Comparison of ENCODE assay signal across 8 cellular contexts in genomic region chr1:9996624-9997582, GRCh38. TPM values are rescaled to one million over a fixed set of nuclear protein-coding genes. Genes with fewer than 3 reads are reported as not detected.
DNase-seq lines count a peak whose midpoint lies in the region; ATAC-seq and TF ChIP-seq lines count a peak whose summit lies in the region.

TSS of gene RBP7 (plus strand) at chr1:9997228. CDS start at chr1:9997259, 31 bp downstream.

- no peaks in the 10 kb centered on the region for H3K9me3 ChIP-seq in cardiac muscle cell (ENCODE audit: low read depth)

- H3K4me3 ChIP-seq in AG09309 (ENCODE audit: control insufficient read depth, low read depth, low read length), result peak within 1 kb of the TSS; percentile 21
- peak within 1 kb of the TSS; percentile 33 for H3K4me3 ChIP-seq in HL-60 (replicated peaks; ENCODE audit: insufficient read depth, low read length)
- peak within 1 kb of the TSS; percentile 28 for H3K4me3 ChIP-seq in cardiac muscle cell

- H3K9me3 Mint-ChIP-seq in progenitor cell of endocrine pancreas (ENCODE audit: low read depth), result no peaks in the 10 kb centered on the region

- no peak for ATAC-seq in GM21423 (IDR thresholded peaks at IDR 0.05; ENCODE audit: unreplicated experiment)
- ATAC-seq in GM18858 (IDR thresholded peaks at IDR 0.05; ENCODE audit: unreplicated experiment), result no peak

- H3K4me1 Mint-ChIP-seq in progenitor cell of endocrine pancreas (ENCODE audit: low read depth), result peaks cover 4% of the 10 kb centered on the region

- H3K36me3 Mint-ChIP-seq in progenitor cell of endocrine pancreas (ENCODE audit: insufficient read depth), result no peaks in the 10 kb centered on the region

- H3K27ac Mint-ChIP-seq in progenitor cell of endocrine pancreas, result peak within 1 kb of the TSS; percentile 69

- H3K27me3 Mint-ChIP-seq in progenitor cell of endocrine pancreas, result peaks cover 38% of the 10 kb centered on the region

- DNase-seq in AG09309 (ENCODE audit: low read depth) (no peak), HL-60 (ENCODE audit: low read depth in 1 of 2, low spot score in 1 of 2) (peak in 1 of 2 experiments; percentile 36), cardiac muscle cell (ENCODE audit: low read depth in 1 of 2, low spot score in 1 of 2) (peak in 1 of 2 donors; percentile 22), progenitor cell of endocrine pancreas (ENCODE audit: low spot score, unreplicated experiment) (peak; percentile 18)
- DNase-seq in activated naive CD4-positive, alpha-beta T cell treated with Interleukin-2 at 50 U/mL for 16 hours, result peak; percentile 2
- DNase-seq in effector CD4-positive, alpha-beta T cell, result no peak

- peak within 1 kb of the TSS; percentile 69 for H3K4me3 Mint-ChIP-seq in progenitor cell of endocrine pancreas (ENCODE audit: low read depth)

- peaks cover 13% of the 10 kb centered on the region for H3K27me3 ChIP-seq in HL-60 (ENCODE audit: insufficient read depth, poor library complexity, severe bottlenecking)
- peaks cover 66% of the 10 kb centered on the region for H3K27me3 ChIP-seq in cardiac muscle cell

- no peaks in the 10 kb centered on the region for H3K36me3 ChIP-seq in cardiac muscle cell

- peaks cover 3% of the 10 kb centered on the region for H3K4me1 ChIP-seq in cardiac muscle cell (ENCODE audit: low read depth)

- H3K27ac ChIP-seq in HL-60 (replicated peaks) (no peak within 1 kb of the TSS), cardiac muscle cell (no peak within 1 kb of the TSS)

- TF ChIP-seq CTCF in AG09309 (IDR thresholded peaks at IDR 0.05; ENCODE audit: control insufficient read depth, insufficient read depth, low read depth, low read length, missing control alignments), result no peak
- no peak for TF ChIP-seq CTCF in HL-60 (IDR thresholded peaks at IDR 0.05; ENCODE audit: insufficient read depth, low read length)
- TF ChIP-seq CTCF in cardiac muscle cell (IDR thresholded peaks at IDR 0.05; ENCODE audit: low read depth, low read length), result no peak
- TF ChIP-seq CTCF in progenitor cell of endocrine pancreas (IDR thresholded peaks at IDR 0.05; ENCODE audit: unreplicated experiment), result no peak

RNA-seq across cellular contexts. Expression of gene RBP7, which starts in this region (rescaled TPM):
- total RNA-seq in cardiac muscle cell (0.86 and 0.92 TPM in 2 replicates), progenitor cell of endocrine pancreas (0.55 and 0.65 TPM in 2 replicates)
- polyA plus RNA-seq in cardiac muscle cell, result 2.3 and 4.3 TPM in 2 replicates

Comparison
In these comparisons a context has a peak if more than half of its experiments do, and no peak if none do; other contexts are left out.
1. Peak in DNase-seq in progenitor cell of endocrine pancreas; RNA of the gene not detected or under 1 TPM.